In the genomic region with DNA sequence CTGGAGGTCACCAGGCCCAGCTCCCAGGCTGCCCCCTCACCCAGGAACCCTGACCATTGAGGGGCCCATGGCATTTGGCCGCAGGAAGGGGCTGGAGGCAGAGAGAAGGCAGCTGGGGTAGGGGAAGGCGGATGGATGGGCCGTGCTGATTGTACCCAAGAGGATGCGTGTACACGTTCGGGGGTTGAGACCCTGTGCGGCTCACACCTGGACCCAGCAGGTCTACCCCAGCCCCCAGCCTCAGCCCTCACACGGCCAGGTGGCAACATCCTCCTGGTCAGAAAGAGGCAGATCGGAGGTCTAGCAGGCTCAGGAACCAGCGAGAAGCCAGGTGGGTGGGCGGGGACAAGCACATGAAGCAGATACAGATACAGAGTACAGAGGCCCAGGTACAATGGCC, we compare ENCODE assay signal across 1 cellular context.
TF ChIP-seq lines count a peak whose summit lies in the region.

No MANE protein-coding gene starts in this region.

TF ChIP-seq in SK-N-SH, 30 proteins besides CTCF, POLR2A, EP300 and RAD21 (continued from another document):
- TF ChIP-seq, protein P1, sequence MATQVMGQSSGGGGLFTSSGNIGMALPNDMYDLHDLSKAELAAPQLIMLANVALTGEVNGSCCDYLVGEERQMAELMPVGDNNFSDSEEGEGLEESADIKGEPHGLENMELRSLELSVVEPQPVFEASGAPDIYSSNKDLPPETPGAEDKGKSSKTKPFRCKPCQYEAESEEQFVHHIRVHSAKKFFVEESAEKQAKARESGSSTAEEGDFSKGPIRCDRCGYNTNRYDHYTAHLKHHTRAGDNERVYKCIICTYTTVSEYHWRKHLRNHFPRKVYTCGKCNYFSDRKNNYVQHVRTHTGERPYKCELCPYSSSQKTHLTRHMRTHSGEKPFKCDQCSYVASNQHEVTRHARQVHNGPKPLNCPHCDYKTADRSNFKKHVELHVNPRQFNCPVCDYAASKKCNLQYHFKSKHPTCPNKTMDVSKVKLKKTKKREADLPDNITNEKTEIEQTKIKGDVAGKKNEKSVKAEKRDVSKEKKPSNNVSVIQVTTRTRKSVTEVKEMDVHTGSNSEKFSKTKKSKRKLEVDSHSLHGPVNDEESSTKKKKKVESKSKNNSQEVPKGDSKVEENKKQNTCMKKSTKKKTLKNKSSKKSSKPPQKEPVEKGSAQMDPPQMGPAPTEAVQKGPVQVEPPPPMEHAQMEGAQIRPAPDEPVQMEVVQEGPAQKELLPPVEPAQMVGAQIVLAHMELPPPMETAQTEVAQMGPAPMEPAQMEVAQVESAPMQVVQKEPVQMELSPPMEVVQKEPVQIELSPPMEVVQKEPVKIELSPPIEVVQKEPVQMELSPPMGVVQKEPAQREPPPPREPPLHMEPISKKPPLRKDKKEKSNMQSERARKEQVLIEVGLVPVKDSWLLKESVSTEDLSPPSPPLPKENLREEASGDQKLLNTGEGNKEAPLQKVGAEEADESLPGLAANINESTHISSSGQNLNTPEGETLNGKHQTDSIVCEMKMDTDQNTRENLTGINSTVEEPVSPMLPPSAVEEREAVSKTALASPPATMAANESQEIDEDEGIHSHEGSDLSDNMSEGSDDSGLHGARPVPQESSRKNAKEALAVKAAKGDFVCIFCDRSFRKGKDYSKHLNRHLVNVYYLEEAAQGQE (IDR thresholded peaks at IDR 0.05; ENCODE audit: low read depth, low read length), result no peak
- TF ChIP-seq ELF1 (IDR thresholded peaks at IDR 0.05), result no peak
- no peak for TF ChIP-seq NFIC (IDR thresholded peaks at IDR 0.05; ENCODE audit: borderline replicate concordance)
